Comparison of ENCODE assay signal across 20 cellular contexts in genomic region chr5:112390327-112390726, GRCh38. TPM values are rescaled to one million over a fixed set of nuclear protein-coding genes. Genes with fewer than 3 reads are reported as not detected.
DNase-seq lines count a peak whose midpoint lies in the region; ATAC-seq, FAIRE-seq and TF ChIP-seq lines count a peak whose summit lies in the region.
"Had no signal": no experiment of that assay in that cellular context is flagged by ENCODE, and none has a peak within 500 bp of the region (broad histone marks: within the 10 kb centered on the region; RNA-seq: fewer than 3 reads in every experiment).

No MANE protein-coding gene starts in this region.

- no peaks in the 10 kb centered on the region for H3K27me3 Mint-ChIP-seq in GM23338 (ENCODE audit: insufficient read depth, low read depth, poor library complexity)

- no peaks in the 10 kb centered on the region for H3K36me3 Mint-ChIP-seq in GM23338 (ENCODE audit: low read depth)

- H4K20me1 ChIP-seq in GM23338 (replicated peaks; ENCODE audit: insufficient read depth) = no peaks in the 10 kb centered on the region

- H3K27ac Mint-ChIP-seq in GM23338 = no peak overlapping the region
- H3K27ac Mint-ChIP-seq: activated CD4-positive, alpha-beta T cell treated with anti-CD3 and anti-CD28 coated beads, Interleukin-2, amount 10 ng/mL, durations not matched to agents 24 days and 14 days; activated T-cell treated with anti-CD3 and anti-CD28 coated beads, Interleukin-2, amount 50 U/mL, for 72 hours; T-helper 1 cell treated with Interleukin-12 subunit alpha and Interleukin-12 subunit beta and Interleukin-4 antibody, amounts not matched to agents 30 μg/mL and 1 μg/mL, for 36 hours had no signal

- H3K4me2 ChIP-seq in GM23338 = no peak overlapping the region

- TF ChIP-seq POLR2A in GM12892 (IDR thresholded peaks at IDR 0.05; ENCODE audit: low read depth, low read length) = no peak

- H3K4me3 ChIP-seq in GM23338 (no peak overlapping the region), esophagus (ENCODE audit: low read depth in 1 of 2, low read length in 2 of 2) (peak overlapping the region in 1 of 2 donors; percentile 24)
- H3K4me3 ChIP-seq: Peyer's patch, psoas muscle, uterus had no signal

- H3K9me3 Mint-ChIP-seq in GM23338 = no peaks in the 10 kb centered on the region; the same call in 2 of the 3 replicates
- H3K9me3 Mint-ChIP-seq: activated CD4-positive, alpha-beta T cell treated with anti-CD3 and anti-CD28 coated beads, Interleukin-2, amount 10 ng/mL, durations not matched to agents 24 days and 14 days; activated T-cell treated with anti-CD3 and anti-CD28 coated beads, Interleukin-2, amount 50 U/mL, for 72 hours; T-helper 1 cell treated with Interleukin-12 subunit alpha and Interleukin-12 subunit beta and Interleukin-4 antibody, amounts not matched to agents 30 μg/mL and 1 μg/mL, for 36 hours had no signal

- FAIRE-seq in GM12892 (lab: Jason Lieb, UNC) = no peak
- FAIRE-seq: colon had no signal

- peaks cover 11% of the 10 kb centered on the region; the same call in 2 of the 3 replicates for H3K4me1 Mint-ChIP-seq in GM23338
- H3K4me1 Mint-ChIP-seq: activated CD4-positive, alpha-beta T cell treated with anti-CD3 and anti-CD28 coated beads, Interleukin-2, amount 10 ng/mL, durations not matched to agents 24 days and 14 days had no signal

- H2AFZ ChIP-seq in GM23338 = no peak overlapping the region

- TF ChIP-seq CTCF in GM23338 (conservative IDR thresholded peaks at IDR 0.05; ENCODE audit: low read depth in 2 of 2) = no peak

- peak; percentile 48 for ATAC-seq in GM23338
- ATAC-seq: activated T-cell treated with anti-CD3 and anti-CD28 coated beads, Interleukin-2, amount 50 U/mL, for 72 hours; psoas muscle had no signal

- no peaks in the 10 kb centered on the region for H3K4me1 ChIP-seq in GM23338 (ENCODE audit: insufficient read depth)
- H3K4me1 ChIP-seq in esophagus (ENCODE audit: control insufficient read depth in 2 of 2, insufficient read depth in 2 of 2, low read length in 1 of 2) = peaks cover 0 to 3% of the 10 kb centered on the region in 2 donors
- H3K4me1 ChIP-seq: Peyer's patch, psoas muscle, uterus had no signal

- DNase-seq in GM23338 (ENCODE audit: low spot score) (no peak), NCI-H2227 (lab: John Stamatoyannopoulos, UW; ENCODE audit: unreplicated experiment) (peak; percentile 49), occipital lobe (lab: John Stamatoyannopoulos, UW) (peak; percentile 8), NCI-H128 (lab: John Stamatoyannopoulos, UW; ENCODE audit: unreplicated experiment) (no peak), ACHN (no peak), Kasumi-1 (lab: John Stamatoyannopoulos, UW) (no peak), GM12892 (ENCODE audit: insufficient read length) (no peak)
- DNase-seq: activated CD4-positive, alpha-beta T cell treated with anti-CD3 and anti-CD28 coated beads, Interleukin-2, amount 10 ng/mL, durations not matched to agents 24 days and 14 days; activated T-cell treated with anti-CD3 and anti-CD28 coated beads, Interleukin-2, amount 50 U/mL, for 72 hours; amniotic stem cell; DND-41; IMR-90; NCI-H146; psoas muscle; uterus had no signal

- in situ Hi-C loops in ACHN (cut with HindIII; ENCODE audit: low pct_ligation_motif_present, low pct_unique_long_range_greater_than_20kb, low sequenced_read_pairs) = no loop called here

- H3K79me2 ChIP-seq in GM23338 (replicated peaks; ENCODE audit: insufficient read depth) = no peaks in the 10 kb centered on the region

- H3K27me3 ChIP-seq in GM23338 (ENCODE audit: insufficient read depth) (no peaks in the 10 kb centered on the region), esophagus (ENCODE audit: control insufficient read depth in 1 of 2, insufficient read depth in 2 of 2, low read length in 2 of 2) (no peaks in the 10 kb centered on the region)
- H3K27me3 ChIP-seq: Peyer's patch, uterus had no signal

- H3F3A ChIP-seq in GM23338 (replicated peaks; ENCODE audit: low read depth) = no peaks in the 10 kb centered on the region

- H3K9me3 ChIP-seq in esophagus (ENCODE audit: control insufficient read depth in 2 of 2, insufficient read depth in 1 of 2, low read depth in 1 of 2, low read length in 1 of 2) = no peaks in the 10 kb centered on the region
- H3K9me3 ChIP-seq: Peyer's patch, psoas muscle, uterus had no signal

- H3K4me3 Mint-ChIP-seq in GM23338 = no peak overlapping the region
- H3K4me3 Mint-ChIP-seq: activated CD4-positive, alpha-beta T cell treated with anti-CD3 and anti-CD28 coated beads, Interleukin-2, amount 10 ng/mL, durations not matched to agents 24 days and 14 days; activated T-cell treated with anti-CD3 and anti-CD28 coated beads, Interleukin-2, amount 50 U/mL, for 72 hours; mesothelial cell of epicardium; T-helper 1 cell treated with Interleukin-12 subunit alpha and Interleukin-12 subunit beta and Interleukin-4 antibody, amounts not matched to agents 30 μg/mL and 1 μg/mL, for 36 hours had no signal

- 45 to 48% methylated on average over 8 of the region's 8 CpGs for WGBS in esophagus, 2 donors

- no peaks in the 10 kb centered on the region for H3K36me3 ChIP-seq in GM23338 (ENCODE audit: insufficient read depth)
- no peaks in the 10 kb centered on the region for H3K36me3 ChIP-seq in esophagus (ENCODE audit: control insufficient read depth in 2 of 2, insufficient read depth in 2 of 2, low read length in 1 of 2)
- H3K36me3 ChIP-seq: Peyer's patch, uterus had no signal

- no peak overlapping the region for H3K27ac ChIP-seq in GM23338 (ENCODE audit: low read depth)
- peak overlapping the region; percentile 26 to 80 for H3K27ac ChIP-seq in esophagus (ENCODE audit: low read depth in 2 of 2, low read length in 1 of 2)
- H3K27ac ChIP-seq: Peyer's patch, psoas muscle, uterus had no signal

- H3K9me2 ChIP-seq in GM23338 (ENCODE audit: insufficient read depth) = no peaks in the 10 kb centered on the region

TF ChIP-seq in GM23338, 12 proteins besides CTCF, POLR2A, EP300 and RAD21:
- TF ChIP-seq, protein P1, sequence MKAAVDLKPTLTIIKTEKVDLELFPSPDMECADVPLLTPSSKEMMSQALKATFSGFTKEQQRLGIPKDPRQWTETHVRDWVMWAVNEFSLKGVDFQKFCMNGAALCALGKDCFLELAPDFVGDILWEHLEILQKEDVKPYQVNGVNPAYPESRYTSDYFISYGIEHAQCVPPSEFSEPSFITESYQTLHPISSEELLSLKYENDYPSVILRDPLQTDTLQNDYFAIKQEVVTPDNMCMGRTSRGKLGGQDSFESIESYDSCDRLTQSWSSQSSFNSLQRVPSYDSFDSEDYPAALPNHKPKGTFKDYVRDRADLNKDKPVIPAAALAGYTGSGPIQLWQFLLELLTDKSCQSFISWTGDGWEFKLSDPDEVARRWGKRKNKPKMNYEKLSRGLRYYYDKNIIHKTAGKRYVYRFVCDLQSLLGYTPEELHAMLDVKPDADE (IDR thresholded peaks at IDR 0.05) = no peak

RNA-seq across cellular contexts. Expression of gene EPB41L4A, which starts 28.8 kb away (rescaled TPM):
- total RNA-seq in GM23338 (2014; rRNA removed; shearing (Covaris generic)) = 3.4 and 6.0 TPM in 2 replicates
- polyA plus RNA-seq in GM23338 (2016; fragmentation: Nextera tagmentation; extraction: Ambion mirVana) (5.7 and 6.1 TPM in 2 replicates), esophagus (10 to 100 TPM in 1 of 2 donors, 1 to 10 TPM in 1; 9.6 to 11.8 TPM)
- total RNA-seq in occipital lobe = 78.8 TPM
- 0.30 TPM for polyA plus RNA-seq in GM12892 (2012; ENCODE audit: missing spikeins)
- total RNA-seq: activated CD4-positive, alpha-beta T cell treated with anti-CD3 and anti-CD28 coated beads, Interleukin-2, amount 10 ng/mL, durations not matched to agents 24 days and 14 days had no signal

Comparison
In these comparisons a context has a peak if more than half of its experiments do, and no peak if none do; other contexts are left out.
1. DNase-seq: peak in NCI-H2227 (single experiment) and occipital lobe (single experiment); none in GM23338 (single experiment), NCI-H128 (single experiment), ACHN (single experiment), Kasumi-1 (0 of 2) and GM12892 (single experiment).
2. RNA of gene EPB41L4A, which starts 28.8 kb away (total RNA-seq): 78.8 TPM in occipital lobe (single experiment); 3.4 to 6.0 TPM in GM23338; every median in the first group is over 10 times any median in the second.